ENCODE assay signal across 20 cellular contexts in genomic region chr6:113076817-113077216, GRCh38.
"Had no signal": no experiment of that assay in that cellular context is flagged by ENCODE, and none has a peak within 500 bp of the region (broad histone marks: within the 10 kb centered on the region; RNA-seq: fewer than 3 reads in every experiment).

No MANE protein-coding gene starts in this region.

- H3K9me3 ChIP-seq: esophagus muscularis mucosa, right atrium auricular region, uterus had no signal

- H3K36me3 Mint-ChIP-seq: naive B cell, type B pancreatic cell had no signal

- H3K27ac ChIP-seq: epithelial cell of prostate, esophagus muscularis mucosa, foreskin keratinocyte, hepatocyte, right atrium auricular region, uterus had no signal

- H3K79me2 ChIP-seq: hepatocyte had no signal

- H3K4me3 ChIP-seq: esophagus muscularis mucosa, hepatocyte, lung, right atrium auricular region, smooth muscle cell, uterus had no signal

- H3K27ac Mint-ChIP-seq: naive B cell, type B pancreatic cell had no signal

- DNase-seq: effector memory CD4-positive, alpha-beta T cell; foreskin keratinocyte; head of caudate nucleus; left colon; left ventricle myocardium superior; mesenchymal stem cell; midbrain; naive B cell; occipital lobe; stimulated activated CD4-positive, alpha-beta T cell treated with anti-CD3 and anti-CD28 coated beads, Interleukin-2, amount 100 ng/mL, for 48 hours; stimulated activated naive CD4-positive, alpha-beta T cell treated with Interleukin-2 at 50 U/mL for 16 hours; uterus had no signal

- H3K36me3 ChIP-seq: esophagus muscularis mucosa, right atrium auricular region, uterus had no signal

- ATAC-seq: foreskin keratinocyte, left colon, left ventricle myocardium superior had no signal

- H3K4me3 Mint-ChIP-seq: type B pancreatic cell had no signal

- H3K27me3 Mint-ChIP-seq: type B pancreatic cell had no signal

- H3K4me2 ChIP-seq: hepatocyte, smooth muscle cell had no signal

- H3K4me1 Mint-ChIP-seq: naive B cell had no signal

- H2AFZ ChIP-seq: hepatocyte had no signal

- H3K9me3 Mint-ChIP-seq: naive B cell, type B pancreatic cell had no signal

- H3K27me3 ChIP-seq: esophagus muscularis mucosa, foreskin keratinocyte, hepatocyte, right atrium auricular region, uterus had no signal

- H3K4me1 ChIP-seq: esophagus muscularis mucosa, right atrium auricular region, uterus had no signal

- FAIRE-seq: endometrium had no signal
